Comparison of ENCODE assay signal across 10 cellular contexts in the genomic region with DNA sequence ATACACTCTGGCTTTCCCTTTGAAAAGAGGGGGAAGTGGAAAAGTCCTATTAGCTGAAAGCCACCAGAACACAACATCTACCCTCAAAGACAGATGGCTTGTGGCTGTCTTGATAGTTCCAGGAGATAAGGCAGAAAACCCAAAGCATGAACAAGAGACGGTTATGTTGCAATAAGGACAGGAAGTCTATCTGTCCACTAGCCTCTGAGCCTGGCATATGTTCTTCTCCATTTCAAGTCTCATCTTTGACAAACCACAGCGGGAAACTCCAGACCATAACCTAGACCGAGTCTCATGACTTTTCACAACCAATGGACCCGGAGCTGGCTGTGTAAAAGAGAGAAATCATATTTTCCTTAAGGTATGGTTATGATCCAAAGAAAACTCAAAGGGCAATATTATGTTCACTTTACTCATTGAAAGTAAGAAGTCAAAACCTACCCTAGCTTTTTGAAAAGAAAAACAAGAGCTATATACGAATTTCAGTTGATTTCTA. TPM values are rescaled to one million over a fixed set of nuclear protein-coding genes. Genes with fewer than 3 reads are reported as not detected.
DNase-seq lines count a peak whose midpoint lies in the region; ATAC-seq lines count a peak whose summit lies in the region.
"Had no signal": no experiment of that assay in that cellular context is flagged by ENCODE, and none has a peak within 500 bp of the region (broad histone marks: within the 10 kb centered on the region; RNA-seq: fewer than 3 reads in every experiment).

No MANE protein-coding gene starts in this region.

- H3K9me3 Mint-ChIP-seq in activated naive CD4-positive, alpha-beta T cell treated with anti-CD3 and anti-CD28 coated beads, Interleukin-2, amount 50 U/mL, for 72 hours, result no peaks in the 10 kb centered on the region

- H3K27me3 ChIP-seq in aorta (ENCODE audit: control insufficient read depth in 1 of 2, insufficient read depth in 2 of 2, low read length in 1 of 2), result no peaks in the 10 kb centered on the region
- H3K27me3 ChIP-seq: tibial artery had no signal

- ATAC-seq in HG02623 (IDR thresholded peaks at IDR 0.05; ENCODE audit: unreplicated experiment) (peak; percentile 63), aorta (ENCODE audit: low FRiP score) (peak; percentile 62)
- peak; percentile 56 to 74 for ATAC-seq in activated naive CD4-positive, alpha-beta T cell treated with anti-CD3 and anti-CD28 coated beads, Interleukin-2, amount 50 U/mL, for 72 hours

- peaks cover 9 to 19% of the 10 kb centered on the region in 2 donors for H3K36me3 Mint-ChIP-seq in activated naive CD4-positive, alpha-beta T cell treated with anti-CD3 and anti-CD28 coated beads, Interleukin-2, amount 50 U/mL, for 72 hours

- H3K4me1 ChIP-seq in aorta (ENCODE audit: control insufficient read depth in 1 of 2, insufficient read depth in 2 of 2, low read length in 2 of 2), result no peaks in the 10 kb centered on the region

- peaks cover 0 to 7% of the 10 kb centered on the region in 2 donors for H3K36me3 ChIP-seq in aorta (ENCODE audit: control insufficient read depth in 1 of 2, insufficient read depth in 2 of 2, low read length in 1 of 2)

- H3K27ac ChIP-seq in aorta (ENCODE audit: low read depth in 1 of 2, low read length in 2 of 2), result no peak overlapping the region
- H3K27ac ChIP-seq: C4-2B, tibial artery had no signal

- intact Hi-C loops in aorta (cut with DNase I), result no loop called here

- H3K27ac Mint-ChIP-seq in activated naive CD4-positive, alpha-beta T cell treated with anti-CD3 and anti-CD28 coated beads, Interleukin-2, amount 50 U/mL, for 72 hours, result peak overlapping the region; percentile 90 to 95

- H3K9me3 ChIP-seq in aorta (ENCODE audit: control insufficient read depth, low read length), result no peaks in the 10 kb centered on the region
- H3K9me3 ChIP-seq: tibial artery had no signal

- H3K4me3 ChIP-seq in aorta (ENCODE audit: low read length in 2 of 2), result no peak overlapping the region
- H3K4me3 ChIP-seq: tibial artery had no signal

- DNase-seq in SHP77 (lab: John Stamatoyannopoulos, UW) (peak; percentile 9 to 45), SHP77 treated with DMSO at 0.1 percent for 48 hours (lab: John Stamatoyannopoulos, UW) (no peak), NCI-H2196 (lab: John Stamatoyannopoulos, UW; ENCODE audit: unreplicated experiment) (peak; percentile 36), midbrain (lab: John Stamatoyannopoulos, UW) (peak; percentile 65), aorta (no peak), amniotic stem cell (lab: John Stamatoyannopoulos, UW) (no peak)
- DNase-seq in activated naive CD4-positive, alpha-beta T cell treated with anti-CD3 and anti-CD28 coated beads, Interleukin-2, amount 50 U/mL, for 72 hours (ENCODE audit: low spot score in 2 of 2), result peak in 1 of 2 donors; percentile 61

- WGBS in aorta, 2 donors, result 40 to 48% methylated on average over 5 of the region's 5 CpGs

RNA-seq across cellular contexts. Expression of a gene that starts 33.8 kb away (rescaled TPM):
- total RNA-seq in activated naive CD4-positive, alpha-beta T cell treated with anti-CD3 and anti-CD28 coated beads, Interleukin-2, amount 50 U/mL, for 72 hours, result 1 to 10 TPM; 7.8 to 9.3 TPM
- total RNA-seq in aorta, result 1 to 10 TPM; 4.2 to 5.3 TPM
- polyA plus RNA-seq in aorta, result 1 to 10 TPM in 1 of 2 donors, under 1 TPM in 1; 0.33 to 5.4 TPM

Comparison
In these comparisons a context has a peak if more than half of its experiments do, and no peak if none do; other contexts are left out.
1. DNase-seq: peak in SHP77 (2 of 2), NCI-H2196 (single experiment) and midbrain (single experiment); none in SHP77 treated with DMSO at 0.1 percent for 48 hours (single experiment), aorta (0 of 2) and amniotic stem cell (single experiment).
2. Peak in every context shown above with its lines, with median percentiles within 50 percentile points of each other: ATAC-seq.